ENCODE assay signal across 1 cellular context in the genomic region with DNA sequence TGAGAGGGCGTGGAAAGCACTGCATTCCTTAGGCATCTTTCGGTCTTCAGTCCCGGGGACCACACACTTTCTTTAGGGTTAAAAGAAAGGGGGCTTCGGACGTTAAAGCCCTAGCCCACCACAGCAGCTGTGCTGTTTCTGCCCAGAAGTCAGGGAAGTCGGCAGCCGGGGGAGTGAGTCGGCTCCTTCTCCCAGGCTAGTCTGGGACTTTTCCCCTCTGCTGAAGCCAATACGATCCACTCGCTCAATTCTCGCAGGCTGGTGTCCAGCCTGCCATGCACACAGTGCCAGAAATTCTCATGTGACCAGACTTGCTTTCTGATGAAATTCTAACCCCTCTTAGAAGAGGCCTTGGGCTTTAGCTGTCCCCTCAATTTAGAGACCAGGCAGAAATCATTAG.
TF ChIP-seq lines count a peak whose summit lies in the region.

No MANE protein-coding gene starts in this region.

TF ChIP-seq in GM23338, 12 proteins besides CTCF, POLR2A, EP300 and RAD21 (continued from another document):
- TF ChIP-seq, protein P1, sequence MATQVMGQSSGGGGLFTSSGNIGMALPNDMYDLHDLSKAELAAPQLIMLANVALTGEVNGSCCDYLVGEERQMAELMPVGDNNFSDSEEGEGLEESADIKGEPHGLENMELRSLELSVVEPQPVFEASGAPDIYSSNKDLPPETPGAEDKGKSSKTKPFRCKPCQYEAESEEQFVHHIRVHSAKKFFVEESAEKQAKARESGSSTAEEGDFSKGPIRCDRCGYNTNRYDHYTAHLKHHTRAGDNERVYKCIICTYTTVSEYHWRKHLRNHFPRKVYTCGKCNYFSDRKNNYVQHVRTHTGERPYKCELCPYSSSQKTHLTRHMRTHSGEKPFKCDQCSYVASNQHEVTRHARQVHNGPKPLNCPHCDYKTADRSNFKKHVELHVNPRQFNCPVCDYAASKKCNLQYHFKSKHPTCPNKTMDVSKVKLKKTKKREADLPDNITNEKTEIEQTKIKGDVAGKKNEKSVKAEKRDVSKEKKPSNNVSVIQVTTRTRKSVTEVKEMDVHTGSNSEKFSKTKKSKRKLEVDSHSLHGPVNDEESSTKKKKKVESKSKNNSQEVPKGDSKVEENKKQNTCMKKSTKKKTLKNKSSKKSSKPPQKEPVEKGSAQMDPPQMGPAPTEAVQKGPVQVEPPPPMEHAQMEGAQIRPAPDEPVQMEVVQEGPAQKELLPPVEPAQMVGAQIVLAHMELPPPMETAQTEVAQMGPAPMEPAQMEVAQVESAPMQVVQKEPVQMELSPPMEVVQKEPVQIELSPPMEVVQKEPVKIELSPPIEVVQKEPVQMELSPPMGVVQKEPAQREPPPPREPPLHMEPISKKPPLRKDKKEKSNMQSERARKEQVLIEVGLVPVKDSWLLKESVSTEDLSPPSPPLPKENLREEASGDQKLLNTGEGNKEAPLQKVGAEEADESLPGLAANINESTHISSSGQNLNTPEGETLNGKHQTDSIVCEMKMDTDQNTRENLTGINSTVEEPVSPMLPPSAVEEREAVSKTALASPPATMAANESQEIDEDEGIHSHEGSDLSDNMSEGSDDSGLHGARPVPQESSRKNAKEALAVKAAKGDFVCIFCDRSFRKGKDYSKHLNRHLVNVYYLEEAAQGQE (IDR thresholded peaks at IDR 0.05; ENCODE audit: unreplicated experiment): no peak
- TF ChIP-seq ZNF114 (CRISPR knock-in tag; IDR thresholded peaks at IDR 0.05): no peak
- TF ChIP-seq EZH2phosphoT487 (IDR thresholded peaks at IDR 0.05; ENCODE audit: unreplicated experiment): no peak
